Comparison of ENCODE assay signal across 1 cellular context in genomic region chr12:123601602-123602489, GRCh38.
TF ChIP-seq lines count a peak whose summit lies in the region.

Gene DDX55 (plus strand): TSS chr12:123602099. CDS start chr12:123602149, 50 bp downstream.

TF ChIP-seq in K562, 482 proteins besides CTCF, POLR2A, EP300 and RAD21 (continued from another document and continues in another):
- TF ChIP-seq REST (CRISPR knock-in tag; IDR thresholded peaks at IDR 0.05; ENCODE audit: low read depth), result peak; percentile 80; the same call in 1 of the 2 replicates
- TF ChIP-seq SRSF7 (optimal IDR thresholded peaks at IDR 0.05; ENCODE audit: low read depth, low read length), result peak; percentile 46
- TF ChIP-seq ZNF668 (CRISPR knock-in tag; IDR thresholded peaks at IDR 0.05), result peak; percentile 59; the same call in 1 of the 2 replicates
- no peak for TF ChIP-seq ZNF280A (IDR thresholded peaks at IDR 0.05; ENCODE audit: low read depth, partially characterized antibody)
- TF ChIP-seq HMGXB4 (CRISPR knock-in tag; IDR thresholded peaks at IDR 0.05), result peak; percentile 95; the same call in 1 of the 2 replicates
- TF ChIP-seq SP2 (IDR thresholded peaks at IDR 0.05; ENCODE audit: extremely low read depth, low read depth, low read length, poor library complexity, severe bottlenecking), result no peak
- TF ChIP-seq ZBTB12 (CRISPR knock-in tag; IDR thresholded peaks at IDR 0.05), result peak; percentile 76
- TF ChIP-seq ZFP91 (CRISPR knock-in tag; IDR thresholded peaks at IDR 0.05), result peak; percentile 7; the same call in 1 of the 2 replicates
- TF ChIP-seq ARID2 (IDR thresholded peaks at IDR 0.05), result peak; percentile 57; the same call in 1 of the 2 replicates
- peak; percentile 31 for TF ChIP-seq PRDM10 (IDR thresholded peaks at IDR 0.05; ENCODE audit: partially characterized antibody)
- TF ChIP-seq CTCFL (IDR thresholded peaks at IDR 0.05; ENCODE audit: borderline replicate concordance, insufficient read depth, low read depth, low read length, poor library complexity, severe bottlenecking), result no peak
- TF ChIP-seq ZNF133 (CRISPR knock-in tag; IDR thresholded peaks at IDR 0.05), result no peak
- 0 out of 2 replicates have a peak, but pooled peaks have one; percentile 39 for TF ChIP-seq NCOR1 (IDR thresholded peaks at IDR 0.05)
- TF ChIP-seq BCL6 (CRISPR knock-in tag; IDR thresholded peaks at IDR 0.05), result no peak
- TF ChIP-seq FOXJ2 (tag; IDR thresholded peaks at IDR 0.05), result no peak
- TF ChIP-seq ZNF76 (CRISPR knock-in tag; IDR thresholded peaks at IDR 0.05; ENCODE audit: borderline replicate concordance), result no peak; the same call in 1 of the 2 replicates
- TF ChIP-seq JUND (IDR thresholded peaks at IDR 0.05; ENCODE audit: borderline replicate concordance, low read depth, low read length), result peak; percentile 43
- TF ChIP-seq JUND (tag; IDR thresholded peaks at IDR 0.05; ENCODE audit: borderline replicate concordance, low read depth, low read length), result no peak; the same call in 2 of the 3 replicates
- peak; percentile 98 for TF ChIP-seq E2F8 (IDR thresholded peaks at IDR 0.05; ENCODE audit: low read depth, partially characterized antibody)
- no peak; the same call in 1 of the 2 replicates for TF ChIP-seq CAMTA2 (CRISPR knock-in tag; conservative IDR thresholded peaks at IDR 0.05)
- no peak for TF ChIP-seq MCM2 (IDR thresholded peaks at IDR 0.05; ENCODE audit: low read depth)
- peak; percentile 63; the same call in 1 of the 2 replicates for TF ChIP-seq ETV1 (tag; conservative IDR thresholded peaks at IDR 0.05; ENCODE audit: low read depth)
- no peak for TF ChIP-seq SNAPC5 (CRISPR knock-in tag; IDR thresholded peaks at IDR 0.05)
- TF ChIP-seq HSF4 (CRISPR knock-in tag; IDR thresholded peaks at IDR 0.05; ENCODE audit: borderline replicate concordance), result no peak
- TF ChIP-seq RBM15 (IDR thresholded peaks at IDR 0.05; ENCODE audit: insufficient read depth, low read length), result no peak
- TF ChIP-seq STAT5B (CRISPR knock-in tag; IDR thresholded peaks at IDR 0.05), result no peak
- peak; percentile 70; the same call in 1 of the 2 replicates for TF ChIP-seq SREBF1 (IDR thresholded peaks at IDR 0.05; ENCODE audit: borderline replicate concordance, low read depth, low read length)
- TF ChIP-seq ZNF512 (tag; IDR thresholded peaks at IDR 0.05), result no peak
- TF ChIP-seq E2F5 (CRISPR knock-in tag; IDR thresholded peaks at IDR 0.05), result peak; percentile 43; the same call in 1 of the 2 replicates
- peak in 1 of 2 experiments; percentile 99; a peak in 2 of 4 replicates for TF ChIP-seq HDAC1 (IDR thresholded peaks at IDR 0.05)
- no peak for TF ChIP-seq TCF3 (CRISPR knock-in tag; IDR thresholded peaks at IDR 0.05)
- TF ChIP-seq GTF2E2 (tag; IDR thresholded peaks at IDR 0.05), result peak; percentile 92
- TF ChIP-seq ZNF764 (CRISPR knock-in tag; IDR thresholded peaks at IDR 0.05; ENCODE audit: low read depth), result 0 out of 2 replicates have a peak, but pooled peaks have one; percentile 70
